Comparison of ENCODE assay signal across 13 cellular contexts in the genomic region with DNA sequence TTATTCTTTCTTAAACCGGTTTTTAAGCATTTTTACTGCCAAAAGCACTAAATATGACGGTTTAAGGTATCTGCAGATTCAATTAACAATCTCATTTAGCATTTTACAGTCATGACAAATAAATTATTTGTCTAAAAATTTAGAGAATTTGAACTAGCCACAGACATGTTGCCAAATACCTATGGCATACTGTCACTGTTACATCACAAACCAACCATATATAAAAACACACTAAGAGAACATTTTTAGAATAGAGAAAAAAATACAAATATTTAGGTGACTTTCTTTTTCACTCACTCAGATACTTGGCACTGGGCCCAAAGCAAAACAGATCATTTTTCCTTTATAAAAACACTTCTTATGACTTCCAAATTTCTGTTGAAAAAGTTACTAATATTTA.
DNase-seq lines count a peak whose midpoint lies in the region; ATAC-seq and TF ChIP-seq lines count a peak whose summit lies in the region.
"Had no signal": no experiment of that assay in that cellular context is flagged by ENCODE, and none has a peak within 500 bp of the region (broad histone marks: within the 10 kb centered on the region; RNA-seq: fewer than 3 reads in every experiment).

No MANE protein-coding gene starts in this region.

- H3K4me3 ChIP-seq in prostate gland = no peak overlapping the region
- H3K4me3 ChIP-seq: transverse colon had no signal

- no peak for TF ChIP-seq CTCF in prostate gland (IDR thresholded peaks at IDR 0.05)

- no peak overlapping the region for H3K27ac ChIP-seq in prostate gland
- H3K27ac ChIP-seq: transverse colon had no signal

- H3K36me3 ChIP-seq in prostate gland = no peaks in the 10 kb centered on the region
- H3K36me3 ChIP-seq: transverse colon had no signal

- WGBS in prostate gland = 62% methylated on average over 2 of the region's 2 CpGs

- H3K27me3 ChIP-seq in prostate gland (replicated peaks; ENCODE audit: insufficient read depth) = no peaks in the 10 kb centered on the region
- H3K27me3 ChIP-seq: transverse colon had no signal

- intact Hi-C loops in prostate gland (cut with DNase I) = no loop called here

- no peaks in the 10 kb centered on the region for H3K4me1 ChIP-seq in prostate gland (replicated peaks)

- DNase-seq in H4 (ENCODE audit: low spot score) (peak; percentile 16), fibroblast of peridontal ligament (ENCODE audit: extremely low read depth) (peak; percentile 45), smooth muscle cell of the brain vasculature (ENCODE audit: low read depth, low spot score) (peak; percentile 56), prostate gland (ENCODE audit: low spot score) (no peak), NCI-H1694 (lab: John Stamatoyannopoulos, UW) (no peak), NCI-H1105 treated with DMSO at 0.1 percent for 48 hours (lab: John Stamatoyannopoulos, UW) (no peak)
- DNase-seq: COR-L47; GOT3; natural killer cell; NCI-H1105; stimulated activated CD4-positive, alpha-beta T cell treated with anti-CD3 and anti-CD28 coated beads, Interleukin-4, amount 100 ng/mL, for 24 hours; transverse colon had no signal

- no peak for TF ChIP-seq POLR2A in prostate gland (IDR thresholded peaks at IDR 0.05)

- H3K9me3 ChIP-seq in prostate gland = no peaks in the 10 kb centered on the region
- H3K9me3 ChIP-seq: transverse colon had no signal

- peak; percentile 64 for ATAC-seq in SK-N-SH treated with all-trans-retinoic acid at 6 μM for 48 hours
- ATAC-seq: natural killer cell had no signal

TF ChIP-seq in SK-N-SH treated with all-trans-retinoic acid at 6 μM for 48 hours, 23 proteins besides CTCF, POLR2A, EP300 and RAD21:
- TF ChIP-seq ZC3H10 (CRISPR knock-in tag; IDR thresholded peaks at IDR 0.05) (no peak), SNAI2 (CRISPR knock-in tag; IDR thresholded peaks at IDR 0.05) (0 out of 2 replicates have a peak, but pooled peaks have one; percentile 42), ZNF70 (CRISPR knock-in tag; IDR thresholded peaks at IDR 0.05) (no peak), PPARA (CRISPR knock-in tag; IDR thresholded peaks at IDR 0.05; ENCODE audit: borderline replicate concordance) (no peak), RARB (CRISPR knock-in tag; IDR thresholded peaks at IDR 0.05) (no peak), OSR1 (CRISPR knock-in tag; IDR thresholded peaks at IDR 0.05) (no peak), ARNTL (CRISPR knock-in tag; IDR thresholded peaks at IDR 0.05; ENCODE audit: borderline replicate concordance, low read depth) (no peak), ZNF565 (CRISPR knock-in tag; conservative IDR thresholded peaks at IDR 0.05; ENCODE audit: low read depth) (no peak), ISL1 (CRISPR knock-in tag; IDR thresholded peaks at IDR 0.05) (peak; percentile 95)
- TF ChIP-seq, protein P1, sequence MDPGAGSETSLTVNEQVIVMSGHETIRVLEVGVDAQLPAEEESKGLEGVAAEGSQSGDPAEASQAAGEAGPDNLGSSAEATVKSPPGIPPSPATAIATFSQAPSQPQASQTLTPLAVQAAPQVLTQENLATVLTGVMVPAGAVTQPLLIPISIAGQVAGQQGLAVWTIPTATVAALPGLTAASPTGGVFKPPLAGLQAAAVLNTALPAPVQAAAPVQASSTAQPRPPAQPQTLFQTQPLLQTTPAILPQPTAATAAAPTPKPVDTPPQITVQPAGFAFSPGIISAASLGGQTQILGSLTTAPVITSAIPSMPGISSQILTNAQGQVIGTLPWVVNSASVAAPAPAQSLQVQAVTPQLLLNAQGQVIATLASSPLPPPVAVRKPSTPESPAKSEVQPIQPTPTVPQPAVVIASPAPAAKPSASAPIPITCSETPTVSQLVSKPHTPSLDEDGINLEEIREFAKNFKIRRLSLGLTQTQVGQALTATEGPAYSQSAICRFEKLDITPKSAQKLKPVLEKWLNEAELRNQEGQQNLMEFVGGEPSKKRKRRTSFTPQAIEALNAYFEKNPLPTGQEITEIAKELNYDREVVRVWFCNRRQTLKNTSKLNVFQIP (CRISPR knock-in tag; IDR thresholded peaks at IDR 0.05; ENCODE audit: borderline replicate concordance, low read depth) = no peak
- TF ChIP-seq, protein P2, sequence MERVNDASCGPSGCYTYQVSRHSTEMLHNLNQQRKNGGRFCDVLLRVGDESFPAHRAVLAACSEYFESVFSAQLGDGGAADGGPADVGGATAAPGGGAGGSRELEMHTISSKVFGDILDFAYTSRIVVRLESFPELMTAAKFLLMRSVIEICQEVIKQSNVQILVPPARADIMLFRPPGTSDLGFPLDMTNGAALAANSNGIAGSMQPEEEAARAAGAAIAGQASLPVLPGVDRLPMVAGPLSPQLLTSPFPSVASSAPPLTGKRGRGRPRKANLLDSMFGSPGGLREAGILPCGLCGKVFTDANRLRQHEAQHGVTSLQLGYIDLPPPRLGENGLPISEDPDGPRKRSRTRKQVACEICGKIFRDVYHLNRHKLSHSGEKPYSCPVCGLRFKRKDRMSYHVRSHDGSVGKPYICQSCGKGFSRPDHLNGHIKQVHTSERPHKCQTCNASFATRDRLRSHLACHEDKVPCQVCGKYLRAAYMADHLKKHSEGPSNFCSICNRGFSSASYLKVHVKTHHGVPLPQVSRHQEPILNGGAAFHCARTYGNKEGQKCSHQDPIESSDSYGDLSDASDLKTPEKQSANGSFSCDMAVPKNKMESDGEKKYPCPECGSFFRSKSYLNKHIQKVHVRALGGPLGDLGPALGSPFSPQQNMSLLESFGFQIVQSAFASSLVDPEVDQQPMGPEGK (CRISPR knock-in tag; IDR thresholded peaks at IDR 0.05; ENCODE audit: borderline replicate concordance) = 0 out of 2 replicates have a peak, but pooled peaks have one; percentile 28
- TF ChIP-seq, protein P3, sequence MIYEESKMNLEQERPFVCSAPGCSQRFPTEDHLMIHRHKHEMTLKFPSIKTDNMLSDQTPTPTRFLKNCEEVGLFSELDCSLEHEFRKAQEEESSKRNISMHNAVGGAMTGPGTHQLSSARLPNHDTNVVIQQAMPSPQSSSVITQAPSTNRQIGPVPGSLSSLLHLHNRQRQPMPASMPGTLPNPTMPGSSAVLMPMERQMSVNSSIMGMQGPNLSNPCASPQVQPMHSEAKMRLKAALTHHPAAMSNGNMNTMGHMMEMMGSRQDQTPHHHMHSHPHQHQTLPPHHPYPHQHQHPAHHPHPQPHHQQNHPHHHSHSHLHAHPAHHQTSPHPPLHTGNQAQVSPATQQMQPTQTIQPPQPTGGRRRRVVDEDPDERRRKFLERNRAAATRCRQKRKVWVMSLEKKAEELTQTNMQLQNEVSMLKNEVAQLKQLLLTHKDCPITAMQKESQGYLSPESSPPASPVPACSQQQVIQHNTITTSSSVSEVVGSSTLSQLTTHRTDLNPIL (CRISPR knock-in tag; IDR thresholded peaks at IDR 0.05; ENCODE audit: low read depth) = peak; percentile 73; the same call in 1 of the 2 replicates

Comparison
In these comparisons a context has a peak if more than half of its experiments do, and no peak if none do; other contexts are left out.
1. DNase-seq: peak in H4 (single experiment), fibroblast of peridontal ligament (single experiment) and smooth muscle cell of the brain vasculature (single experiment); none in prostate gland (single experiment), NCI-H1694 (single experiment) and NCI-H1105 treated with DMSO at 0.1 percent for 48 hours (single experiment).